8 cellular contexts compared by ENCODE assay signal in genomic region chr17:81345211-81346089, GRCh38. TPM values are rescaled to one million over a fixed set of nuclear protein-coding genes. Genes with fewer than 3 reads are reported as not detected.
DNase-seq lines count a peak whose midpoint lies in the region; ATAC-seq and TF ChIP-seq lines count a peak whose summit lies in the region.

No MANE protein-coding gene starts in this region.

- peaks cover 7% of the 10 kb centered on the region for H3K4me1 Mint-ChIP-seq in activated CD4-positive, alpha-beta T cell treated with anti-CD3 and anti-CD28 coated beads, Interleukin-2, amount 10 ng/mL, durations not matched to agents 24 days and 14 days

- DNase-seq in AG08395 (ENCODE audit: low spot score) (peak; percentile 89), NCI-H2171 treated with DMSO at 0.1 percent for 48 hours (lab: John Stamatoyannopoulos, UW) (peak; percentile 77), lung microvascular endothelial cell (ENCODE audit: low read depth in 2 of 2) (peak; percentile 92)
- peak; percentile 87 for DNase-seq in activated CD4-positive, alpha-beta T cell treated with anti-CD3 and anti-CD28 coated beads, Interleukin-2, amount 10 ng/mL, durations not matched to agents 24 days and 14 days
- peak; percentile 21 for DNase-seq in effector CD8-positive, alpha-beta T cell (lab: John Stamatoyannopoulos, UW)
- DNase-seq in stimulated activated CD8-positive, alpha-beta memory T cell treated with anti-CD3 and anti-CD28 coated beads, Interleukin-4, amount 100 ng/mL, for 24 hours (ENCODE audit: low read depth), result peak; percentile 32

- ATAC-seq in GM18505 (IDR thresholded peaks at IDR 0.05; ENCODE audit: unreplicated experiment) (peak; percentile 46), HG02970 (IDR thresholded peaks at IDR 0.05; ENCODE audit: low FRiP score, unreplicated experiment) (peak; percentile 29)

- no peaks in the 10 kb centered on the region for H3K9me3 Mint-ChIP-seq in activated CD4-positive, alpha-beta T cell treated with anti-CD3 and anti-CD28 coated beads, Interleukin-2, amount 10 ng/mL, durations not matched to agents 24 days and 14 days

- peak overlapping the region; percentile 62 for H3K4me3 Mint-ChIP-seq in activated CD4-positive, alpha-beta T cell treated with anti-CD3 and anti-CD28 coated beads, Interleukin-2, amount 10 ng/mL, durations not matched to agents 24 days and 14 days

- H3K36me3 Mint-ChIP-seq in activated CD4-positive, alpha-beta T cell treated with anti-CD3 and anti-CD28 coated beads, Interleukin-2, amount 10 ng/mL, durations not matched to agents 24 days and 14 days (ENCODE audit: low read depth), result peaks cover 4% of the 10 kb centered on the region

- H3K27ac Mint-ChIP-seq in activated CD4-positive, alpha-beta T cell treated with anti-CD3 and anti-CD28 coated beads, Interleukin-2, amount 10 ng/mL, durations not matched to agents 24 days and 14 days, result no peak overlapping the region

- intact Hi-C loops in activated CD4-positive, alpha-beta T cell treated with anti-CD3 and anti-CD28 coated beads, Interleukin-2, amount 10 ng/mL, durations not matched to agents 24 days and 14 days (cut with micrococcal nuclease), result loop anchor here (1.0 kb wide), 1 partner anchor 167 kb away; the partner anchor contains the start of gene ACTG1

- H3K27me3 Mint-ChIP-seq in activated CD4-positive, alpha-beta T cell treated with anti-CD3 and anti-CD28 coated beads, Interleukin-2, amount 10 ng/mL, durations not matched to agents 24 days and 14 days, result peaks cover 48% of the 10 kb centered on the region

- peak; percentile 75 for TF ChIP-seq POLR2A in GM18505 (IDR thresholded peaks at IDR 0.05; ENCODE audit: borderline replicate concordance, extremely low read depth, insufficient read depth, insufficient read length)

RNA-seq across cellular contexts. Expression of gene BAHCC1, which starts 49.8 kb away (rescaled TPM):
- total RNA-seq in activated CD4-positive, alpha-beta T cell treated with anti-CD3 and anti-CD28 coated beads, Interleukin-2, amount 10 ng/mL, durations not matched to agents 24 days and 14 days, result 0.05 TPM in 1 of 2 replicates, not detected in the other
- 2.6 TPM in 2 replicates for total RNA-seq in lung microvascular endothelial cell

RNA-seq across cellular contexts. Expression of gene SLC38A10, which starts 50.3 kb away (rescaled TPM):
- 98.0 and 105 TPM in 2 replicates for total RNA-seq in activated CD4-positive, alpha-beta T cell treated with anti-CD3 and anti-CD28 coated beads, Interleukin-2, amount 10 ng/mL, durations not matched to agents 24 days and 14 days
- total RNA-seq in lung microvascular endothelial cell, result 40.3 and 52.0 TPM in 2 replicates

Comparison
In these comparisons a context has a peak if more than half of its experiments do, and no peak if none do; other contexts are left out.
1. Peak in every context shown above with its lines: DNase-seq and ATAC-seq.
2. DNase-seq: peak in every context shown above with its lines; median percentile 92 in lung microvascular endothelial cell; 89 in AG08395; 87 in activated CD4-positive, alpha-beta T cell treated with anti-CD3 and anti-CD28 coated beads, Interleukin-2, amount 10 ng/mL, durations not matched to agents 24 days and 14 days; 77 in NCI-H2171 treated with DMSO at 0.1 percent for 48 hours; 32 in stimulated activated CD8-positive, alpha-beta memory T cell treated with anti-CD3 and anti-CD28 coated beads, Interleukin-4, amount 100 ng/mL, for 24 hours; 21 in effector CD8-positive, alpha-beta T cell.